8 cellular contexts compared by ENCODE assay signal in genomic region chr19:8390617-8390981, GRCh38. TPM values are rescaled to one million over a fixed set of nuclear protein-coding genes. Genes with fewer than 3 reads are reported as not detected.
DNase-seq lines count a peak whose midpoint lies in the region; ATAC-seq and TF ChIP-seq lines count a peak whose summit lies in the region.

No MANE protein-coding gene starts in this region.

- peak; percentile 66 for ATAC-seq in SK-N-SH treated with all-trans-retinoic acid at 6 μM for 48 hours
- ATAC-seq in activated naive CD4-positive, alpha-beta T cell treated with anti-CD3 and anti-CD28 coated beads, Interleukin-2, amount 50 U/mL, for 72 hours: peak; percentile 44 to 73

- TF ChIP-seq EP300 in suprapubic skin (IDR thresholded peaks at IDR 0.05): no peak

- H3K4me1 ChIP-seq in suprapubic skin: peaks cover 71% of the 10 kb centered on the region

- peak; percentile 67 for DNase-seq in GF-D8 (lab: John Stamatoyannopoulos, UW)
- peak; percentile 94 for DNase-seq in HEK293T (ENCODE audit: extremely low spot score)
- DNase-seq in MV-4-11 (lab: John Stamatoyannopoulos, UW): peak; percentile 88
- DNase-seq in activated naive CD4-positive, alpha-beta T cell treated with anti-CD3 and anti-CD28 coated beads, Interleukin-2, amount 50 U/mL, for 72 hours (ENCODE audit: low spot score in 2 of 2): peak; percentile 89 to 96
- peak; percentile 58 for DNase-seq in glomerular endothelial cell (ENCODE audit: extremely low read depth, low read depth, low spot score)
- peak; percentile 94 for DNase-seq in occipital lobe (lab: John Stamatoyannopoulos, UW)
- DNase-seq in suprapubic skin (ENCODE audit: low spot score in 2 of 2): peak; percentile 98 to 99

- H3K4me3 ChIP-seq in suprapubic skin: peak overlapping the region; percentile 74

- no peaks in the 10 kb centered on the region for H3K27me3 ChIP-seq in suprapubic skin

- no peak for TF ChIP-seq POLR2A in suprapubic skin (IDR thresholded peaks at IDR 0.05)

- H3K9me3 ChIP-seq in suprapubic skin: no peaks in the 10 kb centered on the region

- peaks cover 0 to 7% of the 10 kb centered on the region in 2 donors for H3K9me3 Mint-ChIP-seq in activated naive CD4-positive, alpha-beta T cell treated with anti-CD3 and anti-CD28 coated beads, Interleukin-2, amount 50 U/mL, for 72 hours

- under 1% methylated on average over 17 of the region's 28 CpGs for WGBS in suprapubic skin

- peak overlapping the region; percentile 57 to 95 for H3K27ac Mint-ChIP-seq in activated naive CD4-positive, alpha-beta T cell treated with anti-CD3 and anti-CD28 coated beads, Interleukin-2, amount 50 U/mL, for 72 hours

- CTCF ChIA-PET in HEK293T (lab: Yijun Ruan, JAX): interaction anchor here (0.6 kb wide), 1 partner anchor 18 kb away, joined by 3 read pairs; no protein-coding TSS in a partner anchor

- no peaks in the 10 kb centered on the region for H3K36me3 ChIP-seq in suprapubic skin

- peaks cover 5 to 15% of the 10 kb centered on the region in 2 donors for H3K36me3 Mint-ChIP-seq in activated naive CD4-positive, alpha-beta T cell treated with anti-CD3 and anti-CD28 coated beads, Interleukin-2, amount 50 U/mL, for 72 hours

- POLR2A ChIA-PET in HEK293T (lab: Yijun Ruan, JAX): interaction anchor here (0.5 to 2.2 kb wide), 17 partner anchors 13 to 225 kb away, joined by 3 to 19 read pairs (median 4); partner anchors contain the start of genes KANK3 and ZNF414

- peak overlapping the region; percentile 100 for H3K27ac ChIP-seq in suprapubic skin

- TF ChIP-seq CTCF in suprapubic skin (IDR thresholded peaks at IDR 0.05): no peak

TF ChIP-seq in HEK293T, 16 proteins besides CTCF, POLR2A, EP300 and RAD21:
- TF ChIP-seq SUZ12 (IDR thresholded peaks at IDR 0.05) (no peak), TARDBP (IDR thresholded peaks at IDR 0.05) (no peak), ARNT (IDR thresholded peaks at IDR 0.05) (no peak), PKNOX1 (IDR thresholded peaks at IDR 0.05) (no peak), ZNF384 (IDR thresholded peaks at IDR 0.05) (no peak), LEF1 (IDR thresholded peaks at IDR 0.05; ENCODE audit: borderline replicate concordance) (no peak), FOXA1 (IDR thresholded peaks at IDR 0.05) (no peak), FOXK2 (IDR thresholded peaks at IDR 0.05) (no peak), FOXM1 (IDR thresholded peaks at IDR 0.05; ENCODE audit: borderline replicate concordance) (no peak), NFRKB (IDR thresholded peaks at IDR 0.05) (no peak), SP1 (IDR thresholded peaks at IDR 0.05) (no peak), BHLHE40 (IDR thresholded peaks at IDR 0.05; ENCODE audit: borderline replicate concordance) (no peak), HDGF (IDR thresholded peaks at IDR 0.05; ENCODE audit: borderline replicate concordance) (no peak), ELF4 (IDR thresholded peaks at IDR 0.05) (no peak), CTBP1 (IDR thresholded peaks at IDR 0.05; ENCODE audit: borderline replicate concordance) (no peak), L3MBTL2 (conservative IDR thresholded peaks at IDR 0.05) (no peak)

TF ChIP-seq in SK-N-SH treated with all-trans-retinoic acid at 6 μM for 48 hours, 23 proteins besides CTCF, POLR2A, EP300 and RAD21:
- TF ChIP-seq ZFP30 (CRISPR knock-in tag; IDR thresholded peaks at IDR 0.05) (no peak), BACH2 (CRISPR knock-in tag; IDR thresholded peaks at IDR 0.05; ENCODE audit: borderline replicate concordance) (no peak), GLIS3 (CRISPR knock-in tag; IDR thresholded peaks at IDR 0.05) (no peak), TOX (CRISPR knock-in tag; IDR thresholded peaks at IDR 0.05; ENCODE audit: borderline replicate concordance) (no peak), ZNF70 (CRISPR knock-in tag; IDR thresholded peaks at IDR 0.05) (no peak), RARB (CRISPR knock-in tag; IDR thresholded peaks at IDR 0.05) (no peak)

RNA-seq across cellular contexts. Expression of gene RAB11B, which starts 0.4 kb away (rescaled TPM):
- total RNA-seq in activated naive CD4-positive, alpha-beta T cell treated with anti-CD3 and anti-CD28 coated beads, Interleukin-2, amount 50 U/mL, for 72 hours: 10 to 100 TPM; 76.6 to 81.5 TPM
- total RNA-seq in glomerular endothelial cell: 46.3 and 71.9 TPM in 2 replicates
- 76.9 TPM for total RNA-seq in occipital lobe
- 100 to 1,000 TPM in 1 of 4 donors, 10 to 100 TPM in 3; 44.8 to 104 (median 57.8) TPM for total RNA-seq in suprapubic skin

RNA-seq across cellular contexts. Expression of gene MARCHF2, which starts 22.5 kb away (rescaled TPM):
- 10 to 100 TPM in 1 of 2 donors, 1 to 10 TPM in 1; 7.3 to 14.9 TPM for total RNA-seq in activated naive CD4-positive, alpha-beta T cell treated with anti-CD3 and anti-CD28 coated beads, Interleukin-2, amount 50 U/mL, for 72 hours
- total RNA-seq in glomerular endothelial cell (254 and 324 TPM in 2 replicates), occipital lobe (52.3 TPM), suprapubic skin (10 to 100 TPM; 47.4 to 99.0 (median 90.8) TPM)

RNA-seq across cellular contexts. Expression of gene ANGPTL4, which starts 26.6 kb away (rescaled TPM):
- total RNA-seq in activated naive CD4-positive, alpha-beta T cell treated with anti-CD3 and anti-CD28 coated beads, Interleukin-2, amount 50 U/mL, for 72 hours: 1 to 10 TPM in 1 of 2 donors, not detected in 1; 9.5 TPM
- 124 and 137 TPM in 2 replicates for total RNA-seq in glomerular endothelial cell
- total RNA-seq in occipital lobe: 0.94 TPM
- 10 to 100 TPM; 15.3 to 56.4 (median 19.1) TPM for total RNA-seq in suprapubic skin

RNA-seq across cellular contexts. Expression of gene KANK3, which starts 47.5 kb away (rescaled TPM):
- total RNA-seq in activated naive CD4-positive, alpha-beta T cell treated with anti-CD3 and anti-CD28 coated beads, Interleukin-2, amount 50 U/mL, for 72 hours: 1 to 10 TPM; 1.5 to 1.7 TPM
- total RNA-seq in glomerular endothelial cell: 120 and 190 TPM in 2 replicates
- total RNA-seq in occipital lobe: 5.1 TPM
- total RNA-seq in suprapubic skin: 1 to 10 TPM in 3 of 4 donors, under 1 TPM in 1; 0.83 to 7.9 (median 4.3) TPM

RNA-seq across cellular contexts. Expression of gene HNRNPM, which starts 54.2 kb away (rescaled TPM):
- total RNA-seq in activated naive CD4-positive, alpha-beta T cell treated with anti-CD3 and anti-CD28 coated beads, Interleukin-2, amount 50 U/mL, for 72 hours: 100 to 1,000 TPM; 105 to 243 TPM
- total RNA-seq in glomerular endothelial cell: 71.3 and 136 TPM in 2 replicates
- total RNA-seq in occipital lobe: 49.9 TPM
- 100 to 1,000 TPM in 3 of 4 donors, 10 to 100 TPM in 1; 85.5 to 128 (median 121) TPM for total RNA-seq in suprapubic skin

Comparison
In these comparisons a context has a peak if more than half of its experiments do, and no peak if none do; other contexts are left out.
1. Peak in every context shown above with its lines: DNase-seq, ATAC-seq, H3K4me3 ChIP-seq and H3K27ac ChIP-seq.